ENCODE assay signal across 8 cellular contexts in the genomic region with DNA sequence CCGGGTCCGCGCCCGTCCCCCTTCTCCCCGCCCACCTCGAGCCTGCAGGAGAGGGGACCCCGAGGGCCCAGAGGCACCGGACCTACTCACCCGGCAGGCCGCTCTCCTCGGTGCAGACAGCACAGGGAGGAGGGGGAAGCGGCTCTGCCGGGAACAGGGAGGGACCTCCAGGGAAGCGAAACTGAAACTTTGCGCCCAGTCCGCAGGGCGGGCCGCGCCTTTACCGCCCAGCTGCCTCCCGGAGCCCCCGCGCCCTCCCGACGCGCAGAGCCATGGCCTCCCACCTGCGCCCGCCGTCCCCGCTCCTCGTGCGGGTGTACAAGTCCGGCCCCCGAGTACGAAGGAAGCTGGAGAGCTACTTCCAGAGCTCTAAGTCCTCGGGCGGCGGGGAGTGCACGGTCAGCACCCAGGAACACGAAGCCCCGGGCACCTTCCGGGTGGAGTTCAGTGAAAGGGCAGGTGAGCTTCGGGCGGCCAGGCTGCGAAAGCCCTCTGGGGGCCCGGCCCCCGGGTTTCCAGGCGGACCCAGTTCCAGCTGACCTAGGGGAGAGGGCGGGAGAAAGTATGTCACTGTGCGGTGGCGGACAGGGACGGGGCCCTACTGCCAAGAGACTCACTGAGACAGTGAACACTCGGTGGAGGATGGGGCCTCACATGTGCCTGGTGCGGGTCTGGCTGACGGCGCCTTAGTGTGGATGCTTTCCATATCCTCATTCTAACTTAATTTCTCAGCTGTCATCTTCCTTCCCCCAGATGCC. TPM values are rescaled to one million over a fixed set of nuclear protein-coding genes. Genes with fewer than 3 reads are reported as not detected.
DNase-seq lines count a peak whose midpoint lies in the region; ATAC-seq and TF ChIP-seq lines count a peak whose summit lies in the region.

Gene DTX3L (plus strand): TSS at position 184 of the 758 bp plus-strand sequence. CDS start 89 bp downstream, at position 273.
Gene PARP9 (minus strand): TSS at position 146 of the 758 bp plus-strand sequence. CDS start 4,680 bp downstream, outside the sequence.

- H3K4me1 ChIP-seq in RWPE2 (ENCODE audit: insufficient read depth, poor library complexity, severe bottlenecking), result no peaks in the 10 kb centered on the region

- ATAC-seq in GM21576 (IDR thresholded peaks at IDR 0.05; ENCODE audit: unreplicated experiment) (peak; percentile 52), RWPE2 (ENCODE audit: low read depth) (peak; percentile 93)
- peak; percentile 98 to 99 for ATAC-seq in natural killer cell treated with Interleukin-12 subunit alpha and Interleukin-12 subunit beta and Interleukin-15 and Interleukin-18, amount 100 ng/mL, for 72 hours

- no peak for TF ChIP-seq CTCF in RWPE2 (IDR thresholded peaks at IDR 0.05; ENCODE audit: poor library complexity, severe bottlenecking)

- H3K36me3 Mint-ChIP-seq in natural killer cell treated with Interleukin-12 subunit alpha and Interleukin-12 subunit beta and Interleukin-15 and Interleukin-18, amount 100 ng/mL, for 72 hours, result peaks cover 32% of the 10 kb centered on the region

- H3K4me3 Mint-ChIP-seq in natural killer cell treated with Interleukin-12 subunit alpha and Interleukin-12 subunit beta and Interleukin-15 and Interleukin-18, amount 100 ng/mL, for 72 hours, result peak within 1 kb of the TSS; percentile 100

- peaks cover 16% of the 10 kb centered on the region for H3K36me3 ChIP-seq in RWPE2 (ENCODE audit: low read depth)

- H3K27me3 Mint-ChIP-seq in natural killer cell treated with Interleukin-12 subunit alpha and Interleukin-12 subunit beta and Interleukin-15 and Interleukin-18, amount 100 ng/mL, for 72 hours, result no peaks in the 10 kb centered on the region

- H3K27ac Mint-ChIP-seq in natural killer cell treated with Interleukin-12 subunit alpha and Interleukin-12 subunit beta and Interleukin-15 and Interleukin-18, amount 100 ng/mL, for 72 hours, result peak within 1 kb of the TSS; percentile 99

- H3K4me3 ChIP-seq in Jurkat, Clone E6-1 (ENCODE audit: low read length), result peak within 1 kb of the TSS; percentile 74
- H3K4me3 ChIP-seq in RWPE2 (ENCODE audit: severe bottlenecking), result peak within 1 kb of the TSS; percentile 48

- H3K9me3 ChIP-seq in RWPE2 (ENCODE audit: severe bottlenecking), result no peaks in the 10 kb centered on the region

- peaks cover 63 to 76% of the 10 kb centered on the region in 2 donors for H3K4me1 Mint-ChIP-seq in natural killer cell treated with Interleukin-12 subunit alpha and Interleukin-12 subunit beta and Interleukin-15 and Interleukin-18, amount 100 ng/mL, for 72 hours (ENCODE audit: low read depth in 2 of 2)

- no peaks in the 10 kb centered on the region for H3K27me3 ChIP-seq in RWPE2 (ENCODE audit: insufficient read depth, poor library complexity, severe bottlenecking)

- H3K27ac ChIP-seq in RWPE2 (ENCODE audit: poor library complexity, severe bottlenecking), result peak within 1 kb of the TSS; percentile 52

- H3K9me3 Mint-ChIP-seq in natural killer cell treated with Interleukin-12 subunit alpha and Interleukin-12 subunit beta and Interleukin-15 and Interleukin-18, amount 100 ng/mL, for 72 hours, result no peaks in the 10 kb centered on the region

- DNase-seq in DMS114 treated with DMSO at 0.1 percent for 48 hours (lab: John Stamatoyannopoulos, UW; ENCODE audit: unreplicated experiment), result peak; percentile 38
- peak; percentile 58 for DNase-seq in Jurkat, Clone E6-1 (ENCODE audit: low read depth, low spot score)
- peak; percentile 78 for DNase-seq in RWPE2 (ENCODE audit: low spot score)
- DNase-seq in activated effector memory CD4-positive, alpha-beta T cell treated with Interleukin-2 at 50 U/mL for 16 hours, result peak; percentile 66
- peak; percentile 73 for DNase-seq in fibroblast of peridontal ligament (ENCODE audit: extremely low read depth)
- peak; percentile 93 for DNase-seq in natural killer cell treated with Interleukin-12 subunit alpha and Interleukin-12 subunit beta and Interleukin-15 and Interleukin-18, amount 100 ng/mL, for 72 hours (ENCODE audit: low spot score)
- DNase-seq in stimulated activated naive CD4-positive, alpha-beta T cell treated with Interleukin-2 at 50 U/mL for 16 hours (lab: John Stamatoyannopoulos, UW), result peak; percentile 70

RNA-seq across cellular contexts. Expression of gene DTX3L, which starts in this region (rescaled TPM):
- polyA plus RNA-seq in Jurkat, Clone E6-1 (2012; ENCODE audit: insufficient read depth, insufficient read length), result 7.8 TPM
- 100 to 1,000 TPM in 1 of 2 donors, 10 to 100 TPM in 1; 56.4 to 110 TPM for total RNA-seq in natural killer cell treated with Interleukin-12 subunit alpha and Interleukin-12 subunit beta and Interleukin-15 and Interleukin-18, amount 100 ng/mL, for 72 hours

RNA-seq across cellular contexts. Expression of gene PARP9, which starts in this region (rescaled TPM):
- 11.7 TPM for polyA plus RNA-seq in Jurkat, Clone E6-1 (2012; ENCODE audit: insufficient read depth, insufficient read length)
- total RNA-seq in natural killer cell treated with Interleukin-12 subunit alpha and Interleukin-12 subunit beta and Interleukin-15 and Interleukin-18, amount 100 ng/mL, for 72 hours, result 10 to 100 TPM; 45.5 to 61.7 TPM

Comparison
In these comparisons a context has a peak if more than half of its experiments do, and no peak if none do; other contexts are left out.
1. Peak in every context shown above with its lines: DNase-seq, ATAC-seq, H3K4me3 ChIP-seq and H3K27ac ChIP-seq.
2. DNase-seq: peak in every context shown above with its lines; median percentile 93 in natural killer cell treated with Interleukin-12 subunit alpha and Interleukin-12 subunit beta and Interleukin-15 and Interleukin-18, amount 100 ng/mL, for 72 hours; 78 in RWPE2; 73 in fibroblast of peridontal ligament; 70 in stimulated activated naive CD4-positive, alpha-beta T cell treated with Interleukin-2 at 50 U/mL for 16 hours; 66 in activated effector memory CD4-positive, alpha-beta T cell treated with Interleukin-2 at 50 U/mL for 16 hours; 58 in Jurkat, Clone E6-1; 38 in DMS114 treated with DMSO at 0.1 percent for 48 hours.